ENCODE assay signal across 8 cellular contexts in genomic region chr4:67700874-67701850, GRCh38. TPM values are rescaled to one million over a fixed set of nuclear protein-coding genes. Genes with fewer than 3 reads are reported as not detected.
DNase-seq lines count a peak whose midpoint lies in the region; ATAC-seq and TF ChIP-seq lines count a peak whose summit lies in the region.

TSS of gene UBA6 (minus strand) at chr4:67701155. CDS start at chr4:67701119, 36 bp downstream.

- no peaks in the 10 kb centered on the region for H3K27me3 Mint-ChIP-seq in CD4-positive, CD25-positive, alpha-beta regulatory T cell
- no peaks in the 10 kb centered on the region for H3K27me3 Mint-ChIP-seq in dendritic cell treated with granulocyte-macrophage colony-stimulating factor and Interleukin-4, amounts not matched to agents 40 ng/mL and 50 ng/mL, for 4 days

- no peaks in the 10 kb centered on the region for H3K27me3 ChIP-seq in CD4-positive, CD25-positive, alpha-beta regulatory T cell (ENCODE audit: control insufficient read depth, insufficient read depth, low read length)
- no peaks in the 10 kb centered on the region for H3K27me3 ChIP-seq in left lung

- H3K9me3 ChIP-seq in CD4-positive, CD25-positive, alpha-beta regulatory T cell (ENCODE audit: control insufficient read depth in 2 of 2, low read length in 2 of 2) = peaks cover 1 to 5% of the 10 kb centered on the region in 2 experiments
- H3K9me3 ChIP-seq in left lung = no peaks in the 10 kb centered on the region

- peak within 1 kb of the TSS; percentile 82 for H3K27ac ChIP-seq in CD4-positive, CD25-positive, alpha-beta regulatory T cell (ENCODE audit: insufficient read depth, low read length, poor library complexity, severe bottlenecking)
- peak within 1 kb of the TSS; percentile 85 to 90 for H3K27ac ChIP-seq in left lung

- peaks cover 3% of the 10 kb centered on the region for H3K36me3 ChIP-seq in CD4-positive, CD25-positive, alpha-beta regulatory T cell (ENCODE audit: control insufficient read depth, insufficient read depth, low read length)
- no peaks in the 10 kb centered on the region for H3K36me3 ChIP-seq in left lung

- peak; percentile 30 to 64 for TF ChIP-seq CTCF in left lung (IDR thresholded peaks at IDR 0.05)

- ATAC-seq in CD4-positive, CD25-positive, alpha-beta regulatory T cell (ENCODE audit: low read depth in 2 of 2) = peak; percentile 97
- ATAC-seq in GM19395 (IDR thresholded peaks at IDR 0.05; ENCODE audit: unreplicated experiment) (peak; percentile 97), HG03565 (IDR thresholded peaks at IDR 0.05; ENCODE audit: unreplicated experiment) (peak; percentile 97), left lung (peak; percentile 99)

- H3K9me3 Mint-ChIP-seq in CD4-positive, CD25-positive, alpha-beta regulatory T cell = peaks cover 0 to 13% (median 0%) of the 10 kb centered on the region in 7 donors
- H3K9me3 Mint-ChIP-seq in dendritic cell treated with granulocyte-macrophage colony-stimulating factor and Interleukin-4, amounts not matched to agents 40 ng/mL and 50 ng/mL, for 4 days = peaks cover 13% of the 10 kb centered on the region

- DNase-seq in CD4-positive, CD25-positive, alpha-beta regulatory T cell = peak; percentile 92 to 97 (median 93)
- peak; percentile 73 for DNase-seq in NCI-H748 treated with DMSO at 0.1 percent for 48 hours (lab: John Stamatoyannopoulos, UW)
- DNase-seq in activated CD4-positive, alpha-beta T cell treated with anti-CD3 and anti-CD28 coated beads, Interleukin-2, amount 50 U/mL, for 24 hours (ENCODE audit: low read depth in 1 of 2, low spot score in 1 of 2) = peak; percentile 89 to 93
- DNase-seq in left lung = peak; percentile 98
- DNase-seq in stimulated activated CD4-positive, alpha-beta T cell treated with anti-CD3 and anti-CD28 coated beads, Interleukin-2, amount 100 ng/mL, for 48 hours = peak; percentile 91 to 92

- H3K4me3 Mint-ChIP-seq in CD4-positive, CD25-positive, alpha-beta regulatory T cell = peak within 1 kb of the TSS; percentile 97 to 98 (median 98)
- H3K4me3 Mint-ChIP-seq in dendritic cell treated with granulocyte-macrophage colony-stimulating factor and Interleukin-4, amounts not matched to agents 40 ng/mL and 50 ng/mL, for 4 days = peak within 1 kb of the TSS; percentile 92

- intact Hi-C loops in dendritic cell treated with granulocyte-macrophage colony-stimulating factor and Interleukin-4, amounts not matched to agents 40 ng/mL and 50 ng/mL, for 4 days (cut with micrococcal nuclease) = loop anchor here (2.0 kb wide), 1 partner anchor 156 kb away; the partner anchor contains the start of gene CENPC
- intact Hi-C loops in left lung (cut with DNase I) = no loop called here

- peak within 1 kb of the TSS; percentile 97 for H3K4me3 ChIP-seq in CD4-positive, CD25-positive, alpha-beta regulatory T cell (ENCODE audit: low read depth, low read length)
- peak within 1 kb of the TSS; percentile 93 to 94 for H3K4me3 ChIP-seq in left lung

- peaks cover 26% of the 10 kb centered on the region for H3K36me3 Mint-ChIP-seq in CD4-positive, CD25-positive, alpha-beta regulatory T cell
- H3K36me3 Mint-ChIP-seq in dendritic cell treated with granulocyte-macrophage colony-stimulating factor and Interleukin-4, amounts not matched to agents 40 ng/mL and 50 ng/mL, for 4 days (ENCODE audit: low read depth) = peaks cover 28% of the 10 kb centered on the region

- peak within 1 kb of the TSS; percentile 99 for H3K27ac Mint-ChIP-seq in CD4-positive, CD25-positive, alpha-beta regulatory T cell
- peak within 1 kb of the TSS; percentile 93 for H3K27ac Mint-ChIP-seq in dendritic cell treated with granulocyte-macrophage colony-stimulating factor and Interleukin-4, amounts not matched to agents 40 ng/mL and 50 ng/mL, for 4 days

- peaks cover 41% of the 10 kb centered on the region for H3K4me1 ChIP-seq in CD4-positive, CD25-positive, alpha-beta regulatory T cell (ENCODE audit: control insufficient read depth, insufficient read depth, low read length, poor library complexity, severe bottlenecking)
- H3K4me1 ChIP-seq in left lung = peaks cover 7 to 35% of the 10 kb centered on the region in 2 donors

- peaks cover 46 to 75% (median 60%) of the 10 kb centered on the region in 4 donors for H3K4me1 Mint-ChIP-seq in CD4-positive, CD25-positive, alpha-beta regulatory T cell
- peaks cover 39% of the 10 kb centered on the region for H3K4me1 Mint-ChIP-seq in dendritic cell treated with granulocyte-macrophage colony-stimulating factor and Interleukin-4, amounts not matched to agents 40 ng/mL and 50 ng/mL, for 4 days (ENCODE audit: low read depth)

RNA-seq across cellular contexts. Expression of gene UBA6, which starts in this region (rescaled TPM):
- 64.1 TPM for total RNA-seq in CD4-positive, CD25-positive, alpha-beta regulatory T cell
- 10 to 100 TPM; 21.6 to 32.0 (median 28.7) TPM for polyA plus RNA-seq in CD4-positive, CD25-positive, alpha-beta regulatory T cell
- total RNA-seq in left lung = 10 to 100 TPM; 57.6 to 62.6 TPM

Comparison
In these comparisons a context has a peak if more than half of its experiments do, and no peak if none do; other contexts are left out.
1. Peak in every context shown above with its lines: DNase-seq, ATAC-seq, H3K4me3 ChIP-seq and H3K27ac ChIP-seq.